ENCODE assay signal across 18 cellular contexts in genomic region chr3:184816654-184817053, GRCh38.
"Had no signal": no experiment of that assay in that cellular context is flagged by ENCODE, and none has a peak within 500 bp of the region (broad histone marks: within the 10 kb centered on the region; RNA-seq: fewer than 3 reads in every experiment).

No MANE protein-coding gene starts in this region.

- H3K36me3 Mint-ChIP-seq: natural killer cell treated with Interleukin-12 subunit alpha and Interleukin-12 subunit beta and Interleukin-15 and Interleukin-18, amount 100 ng/mL, for 72 hours had no signal

- ATAC-seq: left colon; mucosa of descending colon; natural killer cell treated with Interleukin-12 subunit alpha and Interleukin-12 subunit beta and Interleukin-15 and Interleukin-18, amount 100 ng/mL, for 72 hours had no signal

- H3K9me3 Mint-ChIP-seq: activated CD4-positive, alpha-beta memory T cell treated with anti-CD3 and anti-CD28 coated beads, Interleukin-2, amount 10 ng/mL, durations not matched to agents 7 days and 5 days; immature natural killer cell; natural killer cell treated with Interleukin-12 subunit alpha and Interleukin-12 subunit beta and Interleukin-15 and Interleukin-18, amount 100 ng/mL, for 72 hours; stimulated activated naive CD8-positive, alpha-beta T cell treated with anti-CD3 and anti-CD28 coated beads, Interleukin-15, Interleukin-2, amounts not matched to agents 100 ng/mL and 50 ng/mL, for 24 hours had no signal

- H3K27me3 Mint-ChIP-seq: activated CD4-positive, alpha-beta memory T cell treated with anti-CD3 and anti-CD28 coated beads, Interleukin-2, amount 10 ng/mL, durations not matched to agents 7 days and 5 days; activated naive CD8-positive, alpha-beta T cell treated with anti-CD3 and anti-CD28 coated beads, Interleukin-2, amount 10 ng/mL, durations not matched to agents 7 days and 5 days; natural killer cell treated with Interleukin-12 subunit alpha and Interleukin-12 subunit beta and Interleukin-15 and Interleukin-18, amount 100 ng/mL, for 72 hours had no signal

- H3K4me3 ChIP-seq: coronary artery, mucosa of descending colon, prostate gland, sigmoid colon, testis had no signal

- H3K4me1 ChIP-seq: prostate gland had no signal

- H3K27me3 ChIP-seq: sigmoid colon, testis had no signal

- H3K36me3 ChIP-seq: prostate gland, sigmoid colon had no signal

- DNase-seq: activated CD4-positive, alpha-beta memory T cell treated with anti-CD3 and anti-CD28 coated beads, Interleukin-2, amount 10 ng/mL, durations not matched to agents 7 days and 5 days; activated gamma-delta T cell; activated naive CD8-positive, alpha-beta T cell treated with anti-CD3 and anti-CD28 coated beads, Interleukin-2, amount 10 ng/mL, durations not matched to agents 7 days and 5 days; activated T-cell treated with anti-CD3 and anti-CD28 coated beads, Interleukin-2, amount 50 U/mL, for 48 hours; aorta; effector CD8-positive, alpha-beta T cell; immature natural killer cell; left colon; mammary epithelial cell; mucosa of descending colon; sigmoid colon; stimulated activated CD4-positive, alpha-beta T cell treated with anti-CD3 and anti-CD28 coated beads, Interleukin-4, amount 100 ng/mL, for 1 hour; stimulated activated CD8-positive, alpha-beta memory T cell treated with anti-CD3 and anti-CD28 coated beads, Interleukin-4, amount 100 ng/mL, for 48 hours; testis had no signal

- H3K27ac ChIP-seq: coronary artery, prostate gland, sigmoid colon, testis had no signal

- H3K4me3 Mint-ChIP-seq: activated CD4-positive, alpha-beta memory T cell treated with anti-CD3 and anti-CD28 coated beads, Interleukin-2, amount 10 ng/mL, durations not matched to agents 7 days and 5 days; activated naive CD8-positive, alpha-beta T cell treated with anti-CD3 and anti-CD28 coated beads, Interleukin-2, amount 10 ng/mL, durations not matched to agents 7 days and 5 days; immature natural killer cell; natural killer cell treated with Interleukin-12 subunit alpha and Interleukin-12 subunit beta and Interleukin-15 and Interleukin-18, amount 100 ng/mL, for 72 hours; stimulated activated naive CD8-positive, alpha-beta T cell treated with anti-CD3 and anti-CD28 coated beads, Interleukin-15, Interleukin-2, amounts not matched to agents 100 ng/mL and 50 ng/mL, for 24 hours had no signal

- H3K9me3 ChIP-seq: mucosa of descending colon, prostate gland, sigmoid colon, testis had no signal

- H3K27ac Mint-ChIP-seq: activated CD4-positive, alpha-beta memory T cell treated with anti-CD3 and anti-CD28 coated beads, Interleukin-2, amount 10 ng/mL, durations not matched to agents 7 days and 5 days; activated naive CD8-positive, alpha-beta T cell treated with anti-CD3 and anti-CD28 coated beads, Interleukin-2, amount 10 ng/mL, durations not matched to agents 7 days and 5 days; immature natural killer cell; stimulated activated naive CD8-positive, alpha-beta T cell treated with anti-CD3 and anti-CD28 coated beads, Interleukin-15, Interleukin-2, amounts not matched to agents 100 ng/mL and 50 ng/mL, for 24 hours had no signal
